8 cellular contexts compared by ENCODE assay signal in the genomic region with DNA sequence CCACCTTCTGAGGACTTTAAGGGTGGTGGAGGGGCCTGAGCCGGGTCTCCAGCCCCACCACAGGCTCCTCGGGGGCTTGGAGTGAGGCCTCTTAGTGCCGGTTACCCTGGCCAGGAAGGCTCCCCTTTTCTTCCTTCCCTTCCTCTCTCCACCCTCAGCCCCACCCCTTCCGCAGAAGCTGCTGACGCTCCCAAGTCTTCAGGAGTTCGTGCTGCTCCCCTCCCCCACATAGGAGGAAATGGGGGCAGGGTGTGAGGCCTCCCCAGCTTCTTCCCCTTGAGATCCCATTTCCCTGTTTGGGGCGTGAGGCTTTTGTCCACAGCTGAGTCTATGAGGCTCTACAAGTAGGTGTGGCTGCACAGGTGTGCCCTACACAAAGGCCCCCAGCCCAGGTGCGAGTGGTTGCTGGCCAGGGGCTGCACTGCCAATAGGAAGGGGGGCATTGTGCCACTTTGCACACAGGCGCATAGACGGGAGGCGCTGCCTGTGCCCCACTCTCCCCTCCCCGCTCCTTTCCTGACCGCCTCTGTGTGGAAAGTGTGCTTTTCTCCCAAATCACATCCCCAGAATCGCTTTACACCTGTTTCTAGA. TPM values are rescaled to one million over a fixed set of nuclear protein-coding genes. Genes with fewer than 3 reads are reported as not detected.
DNase-seq lines count a peak whose midpoint lies in the region; ATAC-seq, FAIRE-seq and TF ChIP-seq lines count a peak whose summit lies in the region.

No MANE protein-coding gene starts in this region.

- no peak for DNase-seq in activated CD8-positive, alpha-beta T cell treated with anti-CD3 and anti-CD28 coated beads, Interleukin-2, amount 10 ng/mL, durations not matched to agents 7 days and 5 days
- no peak for DNase-seq in activated CD8-positive, alpha-beta T cell treated with anti-CD3 and anti-CD28 coated beads for 36 hours
- DNase-seq in bronchial epithelial cell (ENCODE audit: low read depth) = peak; percentile 42
- DNase-seq in lower leg skin (ENCODE audit: low spot score in 2 of 2) = peak; percentile 65 to 89
- DNase-seq in transverse colon = peak; percentile 92
- DNase-seq in dedifferentiated amniotic fluid mesenchymal stem cell (ENCODE audit: extremely low spot score) = no peak
- no peak for DNase-seq in G401 (ENCODE audit: low spot score)

- POLR2A ChIA-PET in activated CD8-positive, alpha-beta T cell treated with anti-CD3 and anti-CD28 coated beads, Interleukin-2, amount 10 ng/mL, durations not matched to agents 7 days and 5 days (lab: Charles Lee) = no interaction called here
- POLR2A ChIA-PET in activated CD8-positive, alpha-beta T cell treated with anti-CD3 and anti-CD28 coated beads for 36 hours (lab: Charles Lee) = interaction anchor here (0.5 to 1.3 kb wide), 2 partner anchors 9 to 73 kb away, joined by 3 read pairs; no protein-coding TSS in a partner anchor

- H3K4me1 ChIP-seq in transverse colon = peaks cover 12 to 64% (median 45%) of the 10 kb centered on the region in 4 donors

- in situ Hi-C loops in transverse colon (cut with MboI; ENCODE audit: low pct_ligation_motif_present in 1 of 4, low pct_unique_long_range_greater_than_20kb in 1 of 4, low sequenced_read_pairs in 3 of 4) = no loop called here
- in situ Hi-C loops in G401 (cut with HindIII; ENCODE audit: low sequenced_read_pairs) = no loop called here

- no peak for TF ChIP-seq POLR2A in lower leg skin (IDR thresholded peaks at IDR 0.05)
- TF ChIP-seq POLR2A in transverse colon (IDR thresholded peaks at IDR 0.05) = peak; percentile 9

- no peaks in the 10 kb centered on the region for H3K27me3 Mint-ChIP-seq in activated CD8-positive, alpha-beta T cell treated with anti-CD3 and anti-CD28 coated beads, Interleukin-2, amount 10 ng/mL, durations not matched to agents 7 days and 5 days (ENCODE audit: low read depth)
- H3K27me3 Mint-ChIP-seq in activated CD8-positive, alpha-beta T cell treated with anti-CD3 and anti-CD28 coated beads for 36 hours = no peaks in the 10 kb centered on the region

- H3K9me3 Mint-ChIP-seq in activated CD8-positive, alpha-beta T cell treated with anti-CD3 and anti-CD28 coated beads, Interleukin-2, amount 10 ng/mL, durations not matched to agents 7 days and 5 days (ENCODE audit: insufficient read depth) = no peaks in the 10 kb centered on the region
- H3K9me3 Mint-ChIP-seq in activated CD8-positive, alpha-beta T cell treated with anti-CD3 and anti-CD28 coated beads for 36 hours = no peaks in the 10 kb centered on the region

- peak overlapping the region; percentile 54 for H3K4me3 Mint-ChIP-seq in activated CD8-positive, alpha-beta T cell treated with anti-CD3 and anti-CD28 coated beads, Interleukin-2, amount 10 ng/mL, durations not matched to agents 7 days and 5 days
- H3K4me3 Mint-ChIP-seq in activated CD8-positive, alpha-beta T cell treated with anti-CD3 and anti-CD28 coated beads for 36 hours = no peak overlapping the region

- H3K27me3 ChIP-seq in bronchial epithelial cell (ENCODE audit: control insufficient read depth, insufficient read depth, low read length) = no peaks in the 10 kb centered on the region
- H3K27me3 ChIP-seq in transverse colon = no peaks in the 10 kb centered on the region

- H3K4me3 ChIP-seq in bronchial epithelial cell (ENCODE audit: low read depth, low read length) (peak overlapping the region; percentile 22), lower leg skin (ENCODE audit: low read depth, poor library complexity, severe bottlenecking) (no peak overlapping the region), transverse colon (peak overlapping the region in 3 of 4 donors; percentile 33 to 61 (median 47))

- H3K36me3 Mint-ChIP-seq in activated CD8-positive, alpha-beta T cell treated with anti-CD3 and anti-CD28 coated beads, Interleukin-2, amount 10 ng/mL, durations not matched to agents 7 days and 5 days (ENCODE audit: low read depth) = peaks cover 13% of the 10 kb centered on the region
- peaks cover 12% of the 10 kb centered on the region for H3K36me3 Mint-ChIP-seq in activated CD8-positive, alpha-beta T cell treated with anti-CD3 and anti-CD28 coated beads for 36 hours (ENCODE audit: low read depth)

- CTCF ChIA-PET in activated CD8-positive, alpha-beta T cell treated with anti-CD3 and anti-CD28 coated beads, Interleukin-2, amount 10 ng/mL, durations not matched to agents 7 days and 5 days (lab: Charles Lee) = no interaction called here
- CTCF ChIA-PET in activated CD8-positive, alpha-beta T cell treated with anti-CD3 and anti-CD28 coated beads for 36 hours (lab: Charles Lee) = no interaction called here

- peak; percentile 23 for TF ChIP-seq EP300 in transverse colon (IDR thresholded peaks at IDR 0.05; ENCODE audit: low read depth)

- TF ChIP-seq CTCF in activated CD8-positive, alpha-beta T cell treated with anti-CD3 and anti-CD28 coated beads for 36 hours (IDR thresholded peaks at IDR 0.05) = no peak
- no peak for TF ChIP-seq CTCF in bronchial epithelial cell (IDR thresholded peaks at IDR 0.05; ENCODE audit: insufficient read depth, low read length, severe bottlenecking)
- TF ChIP-seq CTCF in lower leg skin (IDR thresholded peaks at IDR 0.05) = no peak
- TF ChIP-seq CTCF in transverse colon (IDR thresholded peaks at IDR 0.05) = no peak

- H3K36me3 ChIP-seq in bronchial epithelial cell (ENCODE audit: control insufficient read depth, insufficient read depth, low read length) = no peaks in the 10 kb centered on the region
- H3K36me3 ChIP-seq in transverse colon = no peaks in the 10 kb centered on the region

- no peak for ATAC-seq in activated CD8-positive, alpha-beta T cell treated with anti-CD3 and anti-CD28 coated beads, Interleukin-2, amount 10 ng/mL, durations not matched to agents 7 days and 5 days
- ATAC-seq in activated CD8-positive, alpha-beta T cell treated with anti-CD3 and anti-CD28 coated beads for 36 hours = no peak
- ATAC-seq in HG03039 (IDR thresholded peaks at IDR 0.05; ENCODE audit: unreplicated experiment) = no peak

- FAIRE-seq in bronchial epithelial cell (lab: Jason Lieb, UNC) = no peak

- peak overlapping the region; percentile 77 for H3K27ac Mint-ChIP-seq in activated CD8-positive, alpha-beta T cell treated with anti-CD3 and anti-CD28 coated beads, Interleukin-2, amount 10 ng/mL, durations not matched to agents 7 days and 5 days
- no peak overlapping the region for H3K27ac Mint-ChIP-seq in activated CD8-positive, alpha-beta T cell treated with anti-CD3 and anti-CD28 coated beads for 36 hours

- H3K4me1 Mint-ChIP-seq in activated CD8-positive, alpha-beta T cell treated with anti-CD3 and anti-CD28 coated beads, Interleukin-2, amount 10 ng/mL, durations not matched to agents 7 days and 5 days (ENCODE audit: low read depth) = peaks cover 33% of the 10 kb centered on the region
- H3K4me1 Mint-ChIP-seq in activated CD8-positive, alpha-beta T cell treated with anti-CD3 and anti-CD28 coated beads for 36 hours (ENCODE audit: low read depth) = peaks cover 25% of the 10 kb centered on the region

- intact Hi-C loops in activated CD8-positive, alpha-beta T cell treated with anti-CD3 and anti-CD28 coated beads for 36 hours (cut with micrococcal nuclease) = no loop called here
- intact Hi-C loops in lower leg skin (cut with DNase I; ENCODE audit: low total_unique reads) = no loop called here
- intact Hi-C loops in transverse colon (cut with DNase I; ENCODE audit: low total_unique reads) = loop anchor here (5.0 kb wide), 1 partner anchor 1679 kb away; no protein-coding TSS in a partner anchor

- WGBS in lower leg skin, 2 donors = 47 to 52% methylated on average over 14 of the region's 14 CpGs
- 62% methylated on average over 14 of the region's 14 CpGs; no CpG with 5 or more reads in 1 of the 2 donors for WGBS in transverse colon (ENCODE audit: low coverage in 1 of 2), 2 donors

- H3K9me3 ChIP-seq in transverse colon = no peaks in the 10 kb centered on the region

- H3K27ac ChIP-seq in transverse colon = peak overlapping the region; percentile 87 to 90 (median 90)

RNA-seq across cellular contexts. Expression of a gene that starts 0.9 kb away (rescaled TPM):
- total RNA-seq in activated CD8-positive, alpha-beta T cell treated with anti-CD3 and anti-CD28 coated beads, Interleukin-2, amount 10 ng/mL, durations not matched to agents 7 days and 5 days = 10 to 100 TPM in 1 of 2 experiments, 1 to 10 TPM in 1; 9.6 to 11.7 TPM
- total RNA-seq in activated CD8-positive, alpha-beta T cell treated with anti-CD3 and anti-CD28 coated beads for 36 hours = 1 to 10 TPM; 6.9 to 7.3 TPM
- total RNA-seq in bronchial epithelial cell (4.5 and 6.4 TPM in 2 replicates), lower leg skin (1 to 10 TPM; 2.6 to 9.3 (median 4.6) TPM), transverse colon (100 to 1,000 TPM in 1 of 4 donors, 10 to 100 TPM in 3; 56.3 to 153 (median 75.2) TPM)
- 1.1 and 2.4 TPM in 2 replicates for total RNA-seq in G401 (2014; rRNA removed; shearing (Covaris generic))

RNA-seq across cellular contexts. Expression of a gene that starts 23.5 kb away (rescaled TPM):
- 10 to 100 TPM; 64.5 to 69.7 TPM for total RNA-seq in activated CD8-positive, alpha-beta T cell treated with anti-CD3 and anti-CD28 coated beads, Interleukin-2, amount 10 ng/mL, durations not matched to agents 7 days and 5 days
- total RNA-seq in activated CD8-positive, alpha-beta T cell treated with anti-CD3 and anti-CD28 coated beads for 36 hours = 10 to 100 TPM; 43.1 to 47.2 TPM
- total RNA-seq in bronchial epithelial cell = 6.1 and 8.2 TPM in 2 replicates
- total RNA-seq in lower leg skin = 10 to 100 TPM in 3 of 4 donors, 1 to 10 TPM in 1; 9.9 to 22.5 (median 15.1) TPM
- total RNA-seq in transverse colon = 10 to 100 TPM; 13.8 to 28.1 (median 18.2) TPM
- 36.4 and 43.4 TPM in 2 replicates for total RNA-seq in G401 (2014; rRNA removed; shearing (Covaris generic))

Comparison
In these comparisons a context has a peak if more than half of its experiments do, and no peak if none do; other contexts are left out.
1. DNase-seq: peak in bronchial epithelial cell (single experiment), lower leg skin (2 of 2) and transverse colon (single experiment); none in activated CD8-positive, alpha-beta T cell treated with anti-CD3 and anti-CD28 coated beads, Interleukin-2, amount 10 ng/mL, durations not matched to agents 7 days and 5 days (single experiment), activated CD8-positive, alpha-beta T cell treated with anti-CD3 and anti-CD28 coated beads for 36 hours (single experiment), dedifferentiated amniotic fluid mesenchymal stem cell (single experiment) and G401 (single experiment).